In the genomic region with DNA sequence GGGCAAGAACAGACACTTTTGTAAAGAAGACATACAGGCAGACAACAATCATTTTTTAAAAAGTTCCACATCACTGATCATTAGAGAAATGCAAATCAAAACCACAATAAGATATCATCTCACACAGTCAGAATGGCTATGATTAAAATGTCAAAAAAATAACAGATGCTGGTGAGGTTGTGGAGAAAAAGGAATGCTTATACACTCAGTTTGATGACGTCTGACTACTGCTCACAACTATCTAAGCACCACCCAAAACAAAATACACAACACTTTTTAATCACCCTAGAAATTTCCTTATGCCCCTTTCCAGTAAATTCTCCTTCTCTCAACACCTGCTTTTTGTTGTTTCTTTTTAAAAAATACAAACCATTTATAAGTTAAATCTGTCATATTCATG, we compare ENCODE assay signal across 14 cellular contexts.
A peak's percentile ranks its signal among the peaks of the same experiment; 100 is the strongest.
DNase-seq lines count a peak whose midpoint lies in the region; ATAC-seq, FAIRE-seq and TF ChIP-seq lines count a peak whose summit lies in the region.
"Had no signal": no experiment of that assay in that cellular context is flagged by ENCODE, and none has a peak within 500 bp of the region (broad histone marks: within the 10 kb centered on the region; RNA-seq: fewer than 3 reads in every experiment).

No MANE protein-coding gene starts in this region.

- no peak overlapping the region for H2AFZ ChIP-seq in IMR-90 (replicated peaks; ENCODE audit: low read length, poor library complexity)
- H2AFZ ChIP-seq in SK-N-SH (ENCODE audit: low read depth), result no peak overlapping the region

- TF ChIP-seq CTCF in A549 (IDR thresholded peaks at IDR 0.05), result no peak
- no peak for TF ChIP-seq CTCF in IMR-90 (conservative IDR thresholded peaks at IDR 0.05; ENCODE audit: low read depth, low read length)
- no peak for TF ChIP-seq CTCF in activated B cell treated with CpG ODN at 0.5 μM for 24 hours (IDR thresholded peaks at IDR 0.05)
- TF ChIP-seq CTCF in fibroblast of villous mesenchyme (IDR thresholded peaks at IDR 0.05; ENCODE audit: insufficient read depth, low read depth, low read length), result no peak
- TF ChIP-seq CTCF in SK-N-SH (IDR thresholded peaks at IDR 0.05), result no peak

- in situ Hi-C loops in IMR-90 (cut with MboI; ENCODE audit: low sequenced_read_pairs), result no loop called here

- peak overlapping the region; percentile 4 for H3K27ac Mint-ChIP-seq in activated B cell treated with CpG ODN at 0.5 μM for 24 hours

- no peaks in the 10 kb centered on the region for H4K20me1 ChIP-seq in IMR-90 (ENCODE audit: insufficient read depth, low read length)
- no peaks in the 10 kb centered on the region for H4K20me1 ChIP-seq in SK-N-SH (ENCODE audit: insufficient read depth)

- H2BK5ac ChIP-seq in IMR-90 (ENCODE audit: low read depth, low read length, poor library complexity, severe bottlenecking), result no peak overlapping the region

- no peak overlapping the region for H3K18ac ChIP-seq in IMR-90 (ENCODE audit: low read depth, low read length)

- FAIRE-seq in A549 (lab: Jason Lieb, UNC), result peak; percentile 28

- H3K9me3 ChIP-seq in A549 (peaks cover 17% of the 10 kb centered on the region; the same call in 2 of the 3 replicates), IMR-90 (ENCODE audit: control insufficient read depth, insufficient read depth, low read length) (no peaks in the 10 kb centered on the region), SK-N-SH (no peaks in the 10 kb centered on the region)

- no peak overlapping the region for H2BK20ac ChIP-seq in IMR-90 (ENCODE audit: low read depth, low read length)

- H3K4me2 ChIP-seq in A549 (no peak overlapping the region), IMR-90 (ENCODE audit: low read depth, low read length) (no peak overlapping the region), SK-N-SH (no peak overlapping the region)

- H2BK120ac ChIP-seq in IMR-90 (ENCODE audit: low read depth, low read length), result no peak overlapping the region

- H3K56ac ChIP-seq in IMR-90 (ENCODE audit: extremely low read depth, insufficient read depth, low read length), result no peak overlapping the region

- no peak overlapping the region for H4K91ac ChIP-seq in IMR-90 (ENCODE audit: insufficient read depth, low read depth, low read length)

- H3K4me1 ChIP-seq in A549 (no peaks in the 10 kb centered on the region), IMR-90 (ENCODE audit: control insufficient read depth, insufficient read depth, low read length) (no peaks in the 10 kb centered on the region), SK-N-SH (ENCODE audit: control insufficient read depth in 1 of 2, insufficient read depth in 2 of 2, low read depth in 1 of 2, low read length in 1 of 2) (no peaks in the 10 kb centered on the region)

- no peak overlapping the region for H2AK5ac ChIP-seq in IMR-90 (ENCODE audit: low read depth, low read length)

- no peak for TF ChIP-seq EP300 in A549 (IDR thresholded peaks at IDR 0.05)
- TF ChIP-seq EP300 in SK-N-SH (IDR thresholded peaks at IDR 0.05; ENCODE audit: borderline replicate concordance in 1 of 2, low read depth in 1 of 2, low read length in 1 of 2), result no peak

- no TSS peak for BruUV-seq in IMR-90 (replicated peaks; lab: Mats Ljungman, UMichigan)

- WGBS in A549 (ENCODE audit: missing lambda C conversion rate), result 38% methylated on average over 1 of the region's 1 CpG
- no CpG with 5 or more reads among the region's 1 CpG for WGBS in IMR-90 (ENCODE audit: extremely low coverage in 2 of 2, insufficient read length in 1 of 2), 2 experiments
- 35% methylated on average over 1 of the region's 1 CpG for WGBS in SK-N-SH (ENCODE audit: low lambda C conversion rate)

- no peaks in the 10 kb centered on the region for H3K27me3 Mint-ChIP-seq in activated B cell treated with CpG ODN at 0.5 μM for 24 hours

- no peaks in the 10 kb centered on the region for H3K79me2 ChIP-seq in SK-N-SH (ENCODE audit: insufficient read depth)

- H3K9me1 ChIP-seq in IMR-90 (ENCODE audit: insufficient read depth, low read length), result no peaks in the 10 kb centered on the region

- POLR2A ChIA-PET in A549 (lab: Yijun Ruan, JAX) (no interaction called here), IMR-90 (lab: Charles Lee; ENCODE audit: unreplicated experiment) (no interaction called here), activated B cell treated with CpG ODN at 0.5 μM for 24 hours (lab: Charles Lee) (interaction anchor here (1.2 kb wide), 1 partner anchor 10 kb away, joined by 7 read pairs; no protein-coding TSS in a partner anchor), SK-N-SH (lab: Yijun Ruan, JAX) (no interaction called here)

- H3K9ac ChIP-seq in IMR-90 (ENCODE audit: low read depth, low read length) (no peak overlapping the region), SK-N-SH (no peak overlapping the region)

- peaks cover 6% of the 10 kb centered on the region for H3F3A ChIP-seq in SK-N-SH (replicated peaks; ENCODE audit: insufficient read depth)

- ATAC-seq in A549, result no peak
- no peak for ATAC-seq in IMR-90 (ENCODE audit: low read depth)
- ATAC-seq in activated B cell treated with CpG ODN at 0.5 μM for 24 hours (ENCODE audit: low read depth), result peak; percentile 49

- H3K36me3 Mint-ChIP-seq in activated B cell treated with CpG ODN at 0.5 μM for 24 hours (ENCODE audit: low read depth), result peaks cover 11% of the 10 kb centered on the region

- dilution Hi-C loops in IMR-90 (cut with HindIII; ENCODE audit: low sequenced_read_pairs, unreplicated experiment), result no loop called here

- no peak overlapping the region for H3K4ac ChIP-seq in IMR-90 (ENCODE audit: low read depth, low read length)

- TF ChIP-seq POLR2A in A549 (IDR thresholded peaks at IDR 0.05; ENCODE audit: low read length), result no peak
- no peak for TF ChIP-seq POLR2A in IMR-90 (IDR thresholded peaks at IDR 0.05; ENCODE audit: low read depth, low read length)

- peaks cover 17% of the 10 kb centered on the region for H3K4me1 Mint-ChIP-seq in activated B cell treated with CpG ODN at 0.5 μM for 24 hours

- no peak overlapping the region for H3K4me3 ChIP-seq in A549
- H3K4me3 ChIP-seq in IMR-90 (ENCODE audit: insufficient read depth, low read depth, low read length), result no peak overlapping the region
- H3K4me3 ChIP-seq in fibroblast of villous mesenchyme (ENCODE audit: low read depth, low read length), result no peak overlapping the region
- no peak overlapping the region for H3K4me3 ChIP-seq in SK-N-SH (ENCODE audit: low read depth in 2 of 2, low read length in 1 of 2)
- H3K4me3 ChIP-seq: HAP-1 had no signal

- no peaks in the 10 kb centered on the region for H3K9me2 ChIP-seq in SK-N-SH

- DNase-seq in A549 (ENCODE audit: low read depth in 1 of 2, low spot score in 1 of 2) (no peak), IMR-90 (peak; percentile 10), activated B cell treated with CpG ODN at 0.5 μM for 24 hours (no peak), fibroblast of villous mesenchyme (ENCODE audit: low read depth) (peak; percentile 31), NCI-H2029 (lab: John Stamatoyannopoulos, UW) (no peak), SK-N-SH (no peak), caudate nucleus (lab: John Stamatoyannopoulos, UW) (no peak), T-helper 1 cell (no peak)
- DNase-seq: 8988T, C1 segment of cervical spinal cord, DMS 273 treated with DMSO at 0.1 percent for 48 hours, Karpas-422, NCI-H187 treated with DMSO at 0.1 percent for 48 hours had no signal

- H3K14ac ChIP-seq in IMR-90 (replicated peaks; ENCODE audit: low read depth, low read length), result no peak overlapping the region

- intact Hi-C loops in IMR-90 (cut with micrococcal nuclease), result no loop called here
- intact Hi-C loops in activated B cell treated with CpG ODN at 0.5 μM for 24 hours (cut with micrococcal nuclease), result no loop called here

- no peak for TF ChIP-seq RAD21 in A549 (conservative IDR thresholded peaks at IDR 0.05 in 1 of 2, IDR thresholded peaks at IDR 0.05 in 1 of 2)
- no peak for TF ChIP-seq RAD21 in IMR-90 (IDR thresholded peaks at IDR 0.05; ENCODE audit: low read length)
- no peak for TF ChIP-seq RAD21 in SK-N-SH (IDR thresholded peaks at IDR 0.05; ENCODE audit: low read length)

- no peak overlapping the region for H2AK9ac ChIP-seq in IMR-90 (replicated peaks; ENCODE audit: low read depth, low read length, poor library complexity)

- H3K27ac ChIP-seq in A549, result no peak overlapping the region
- H3K27ac ChIP-seq in IMR-90 (ENCODE audit: insufficient read depth, low read length), result no peak overlapping the region
- H3K27ac ChIP-seq in SK-N-SH (ENCODE audit: low read depth in 2 of 2, low read length in 1 of 2), result no peak overlapping the region
- H3K27ac ChIP-seq in caudate nucleus (ENCODE audit: low read depth, low read length), result no peak overlapping the region

- H3K36me3 ChIP-seq in IMR-90 (ENCODE audit: control insufficient read depth, insufficient read depth, low read length), result no peaks in the 10 kb centered on the region
- peaks cover 0 to 3% of the 10 kb centered on the region in 2 experiments for H3K36me3 ChIP-seq in SK-N-SH (replicated peaks in 1 of 2; ENCODE audit: control insufficient read depth in 1 of 2, insufficient read depth in 2 of 2, low read length in 1 of 2)
- H3K36me3 ChIP-seq: HAP-1 had no signal

- H3K27me3 ChIP-seq in IMR-90 (ENCODE audit: control insufficient read depth, insufficient read depth, low read length), result no peaks in the 10 kb centered on the region
- H3K27me3 ChIP-seq in SK-N-SH (ENCODE audit: insufficient read depth), result no peaks in the 10 kb centered on the region

- no peaks in the 10 kb centered on the region for H3K79me1 ChIP-seq in IMR-90 (ENCODE audit: low read depth in 1 of 2, low read length in 2 of 2)

- peaks cover 6% of the 10 kb centered on the region for H3K9me3 Mint-ChIP-seq in activated B cell treated with CpG ODN at 0.5 μM for 24 hours

- H3K4me3 Mint-ChIP-seq in activated B cell treated with CpG ODN at 0.5 μM for 24 hours, result peak overlapping the region; percentile 3

- no peak overlapping the region for H4K8ac ChIP-seq in IMR-90 (ENCODE audit: low read depth in 2 of 2, low read length in 2 of 2)

- CTCF ChIA-PET in A549 (lab: Yijun Ruan, JAX), result no interaction called here
- CTCF ChIA-PET in IMR-90 (lab: Yijun Ruan, JAX), result no interaction called here
- CTCF ChIA-PET in activated B cell treated with CpG ODN at 0.5 μM for 24 hours (lab: Charles Lee), result no interaction called here
- CTCF ChIA-PET in SK-N-SH (lab: Yijun Ruan, JAX), result interaction anchor here (0.6 to 1.5 kb wide), 2 partner anchors 9 to 57 kb away, joined by 3 to 4 read pairs; no protein-coding TSS in a partner anchor

- no peak overlapping the region for H4K5ac ChIP-seq in IMR-90 (ENCODE audit: low read depth, low read length)

- H3K23ac ChIP-seq in IMR-90 (ENCODE audit: low read depth, low read length), result no peak overlapping the region

- H2BK15ac ChIP-seq in IMR-90 (ENCODE audit: low read depth, low read length), result no peak overlapping the region

TF ChIP-seq in A549, 52 proteins besides CTCF, POLR2A, EP300 and RAD21 (continues in another document):
- TF ChIP-seq RCOR1 (IDR thresholded peaks at IDR 0.05; ENCODE audit: low read depth, low read length) (no peak), KDM5A (IDR thresholded peaks at IDR 0.05) (no peak), CHD2 (IDR thresholded peaks at IDR 0.05; ENCODE audit: low read length, partially characterized antibody) (no peak)

TF ChIP-seq in IMR-90, 13 proteins besides CTCF, POLR2A, EP300 and RAD21 (continues in another document):
- TF ChIP-seq RFX5 (IDR thresholded peaks at IDR 0.05; ENCODE audit: low read depth, low read length), result no peak

TF ChIP-seq in SK-N-SH, 30 proteins besides CTCF, POLR2A, EP300 and RAD21 (continues in another document):
- TF ChIP-seq TEAD4 (IDR thresholded peaks at IDR 0.05; ENCODE audit: borderline replicate concordance, insufficient read depth) (no peak), ELF1 (IDR thresholded peaks at IDR 0.05) (no peak)

Comparison
In these comparisons a context has a peak if more than half of its experiments do, and no peak if none do; other contexts are left out.
1. DNase-seq: peak in IMR-90 (single experiment) and fibroblast of villous mesenchyme (single experiment); none in A549 (0 of 2), activated B cell treated with CpG ODN at 0.5 μM for 24 hours (single experiment), NCI-H2029 (single experiment), SK-N-SH (single experiment), caudate nucleus (0 of 61) and T-helper 1 cell (0 of 5).